In genomic region chr2:214169736-214170135, GRCh38 we compare ENCODE assay signal across 20 cellular contexts.
"Had no signal": no experiment of that assay in that cellular context is flagged by ENCODE, and none has a peak within 500 bp of the region (broad histone marks: within the 10 kb centered on the region; RNA-seq: fewer than 3 reads in every experiment).

No MANE protein-coding gene starts in this region.

- H3K4me1 ChIP-seq: foreskin keratinocyte, left lung, upper lobe of right lung had no signal

- H3K4me3 ChIP-seq: left lung, mucosa of descending colon, right lobe of liver, upper lobe of right lung had no signal

- DNase-seq: activated effector memory CD4-positive, alpha-beta T cell treated with Interleukin-2 at 50 U/mL for 16 hours; activated T-cell treated with anti-CD3 and anti-CD28 coated beads, Interleukin-2, amount 50 U/mL, for 1 hour; anterior cingulate cortex; caudate nucleus; cortex of kidney; effector memory CD4-positive, alpha-beta T cell; foreskin keratinocyte; islet precursor cell; left lung; mucosa of descending colon; natural killer cell; nucleus accumbens; right lobe of liver; stimulated activated CD4-positive, alpha-beta T cell treated with anti-CD3 and anti-CD28 coated beads, Interleukin-2, amount 100 ng/mL, for 24 hours; stimulated activated naive CD4-positive, alpha-beta T cell; SW 1271; upper lobe of right lung had no signal

- H3K36me3 ChIP-seq: left lung, right lobe of liver, upper lobe of right lung had no signal

- ATAC-seq: activated CD4-positive, CD25-positive, alpha-beta regulatory T cell treated with anti-CD3 and anti-CD28 coated beads, Interleukin-2, amount 50 U/mL, for 24 hours; activated naive CD4-positive, alpha-beta T cell treated with anti-CD3 and anti-CD28 coated beads, Interleukin-2, amount 50 U/mL, for 72 hours; foreskin keratinocyte; left lung; mucosa of descending colon; natural killer cell; right lobe of liver; upper lobe of right lung had no signal

- H3K9me3 ChIP-seq: left lung, mucosa of descending colon, right lobe of liver, upper lobe of right lung had no signal

- H3K27ac ChIP-seq: epithelial cell of prostate, foreskin keratinocyte, left lung, right lobe of liver, upper lobe of right lung had no signal

- H3K27me3 ChIP-seq: foreskin keratinocyte, left lung, right lobe of liver, upper lobe of right lung had no signal
